ENCODE assay signal across 12 cellular contexts in genomic region chr22:46272196-46272595, GRCh38. TPM values are rescaled to one million over a fixed set of nuclear protein-coding genes. Genes with fewer than 3 reads are reported as not detected.
"Had no signal": no experiment of that assay in that cellular context is flagged by ENCODE, and none has a peak within 500 bp of the region (broad histone marks: within the 10 kb centered on the region; RNA-seq: fewer than 3 reads in every experiment).

No MANE protein-coding gene starts in this region.

- H3K4me3 ChIP-seq: GM23248, HAP-1 had no signal

- ATAC-seq: HCT116, HepG2 had no signal

- H3K9me3 ChIP-seq: HAP-1 had no signal

- DNase-seq: GM23248, GOT3, H7, HFFc6, KBM-7 had no signal

- H3K27ac ChIP-seq: GM23248, HL-60 had no signal

RNA-seq across cellular contexts. Expression of gene PKDREJ, which starts 9.1 kb away (rescaled TPM):
- total RNA-seq: GM23248, H4, HepG2, HFFc6, HT1080 had no signal
- polyA plus RNA-seq: HepG2, IgD-negative memory B cell had no signal

RNA-seq across cellular contexts. Expression of gene GTSE1, which starts 24.5 kb away (rescaled TPM):
- polyA plus RNA-seq: IgD-negative memory B cell had no signal
